In genomic region chr1:160945079-160945478, GRCh38 we compare ENCODE assay signal across 30 cellular contexts. TPM values are rescaled to one million over a fixed set of nuclear protein-coding genes. Genes with fewer than 3 reads are reported as not detected.
"Had no signal": no experiment of that assay in that cellular context is flagged by ENCODE, and none has a peak within 500 bp of the region (broad histone marks: within the 10 kb centered on the region; RNA-seq: fewer than 3 reads in every experiment).

No MANE protein-coding gene starts in this region.

- H3K4me1 Mint-ChIP-seq: activated CD4-positive, alpha-beta memory T cell treated with anti-CD3 and anti-CD28 coated beads, Interleukin-2, amount 10 ng/mL, durations not matched to agents 7 days and 5 days; activated CD4-positive, alpha-beta T cell treated with anti-CD3 and anti-CD28 coated beads, Interleukin-2, amount 10 ng/mL, durations not matched to agents 24 days and 14 days; activated naive CD8-positive, alpha-beta T cell treated with anti-CD3 and anti-CD28 coated beads, Interleukin-2, amount 50 U/mL, for 24 hours; naive thymus-derived CD4-positive, alpha-beta T cell; neural crest cell; stimulated activated naive B cell treated with anti-CD40 and anti-IgM and Interleukin-4, amounts not matched to agents 10 μg/mL and 1 μg/mL and 100 μg/mL, for 72 hours had no signal

- H3K36me3 Mint-ChIP-seq: immature natural killer cell; naive thymus-derived CD4-positive, alpha-beta T cell; stimulated activated naive B cell treated with anti-CD40 and anti-IgM and Interleukin-4, amounts not matched to agents 10 μg/mL and 1 μg/mL and 100 μg/mL, for 72 hours had no signal

- H3K27me3 Mint-ChIP-seq: activated naive CD8-positive, alpha-beta T cell treated with anti-CD3 and anti-CD28 coated beads, Interleukin-2, amount 50 U/mL, for 24 hours had no signal

- H3K4me1 ChIP-seq: body of pancreas, lower lobe of right lung, uterus had no signal

- H3K9me3 ChIP-seq: body of pancreas, transverse colon, uterus had no signal

- H3K79me2 ChIP-seq: hepatocyte had no signal

- ATAC-seq: activated naive CD8-positive, alpha-beta T cell treated with anti-CD3 and anti-CD28 coated beads, Interleukin-2, amount 50 U/mL, for 24 hours; body of pancreas; left lobe of liver; lower lobe of right lung; naive thymus-derived CD4-positive, alpha-beta T cell; stimulated activated naive B cell treated with anti-CD40 and anti-IgM and Interleukin-4, amounts not matched to agents 10 μg/mL and 1 μg/mL and 100 μg/mL, for 72 hours had no signal

- H3K4me3 Mint-ChIP-seq: activated CD4-positive, alpha-beta memory T cell treated with anti-CD3 and anti-CD28 coated beads, Interleukin-2, amount 10 ng/mL, durations not matched to agents 7 days and 5 days; activated CD4-positive, alpha-beta T cell treated with anti-CD3 and anti-CD28 coated beads, Interleukin-2, amount 10 ng/mL, durations not matched to agents 24 days and 14 days; activated naive CD8-positive, alpha-beta T cell treated with anti-CD3 and anti-CD28 coated beads, Interleukin-2, amount 50 U/mL, for 24 hours; immature natural killer cell; naive thymus-derived CD4-positive, alpha-beta T cell; neural crest cell; stimulated activated naive B cell treated with anti-CD40 and anti-IgM and Interleukin-4, amounts not matched to agents 10 μg/mL and 1 μg/mL and 100 μg/mL, for 72 hours had no signal

- H3K4me3 ChIP-seq: body of pancreas, cardiac muscle cell, hepatocyte, lower lobe of right lung, transverse colon, uterus had no signal

- H3K27ac Mint-ChIP-seq: activated CD4-positive, alpha-beta memory T cell treated with anti-CD3 and anti-CD28 coated beads, Interleukin-2, amount 10 ng/mL, durations not matched to agents 7 days and 5 days; activated CD4-positive, alpha-beta T cell treated with anti-CD3 and anti-CD28 coated beads, Interleukin-2, amount 10 ng/mL, durations not matched to agents 24 days and 14 days; activated naive CD8-positive, alpha-beta T cell treated with anti-CD3 and anti-CD28 coated beads, Interleukin-2, amount 50 U/mL, for 24 hours; immature natural killer cell; naive thymus-derived CD4-positive, alpha-beta T cell; stimulated activated naive B cell treated with anti-CD40 and anti-IgM and Interleukin-4, amounts not matched to agents 10 μg/mL and 1 μg/mL and 100 μg/mL, for 72 hours had no signal

- DNase-seq: activated CD4-positive, alpha-beta memory T cell treated with anti-CD3 and anti-CD28 coated beads, Interleukin-2, amount 10 ng/mL, durations not matched to agents 7 days and 5 days; activated CD4-positive, alpha-beta T cell treated with anti-CD3 and anti-CD28 coated beads, Interleukin-2, amount 10 ng/mL, durations not matched to agents 24 days and 14 days; activated effector memory CD4-positive, alpha-beta T cell treated with anti-CD3 and anti-CD28 coated beads, Interleukin-2, amount 50 U/mL, for 16 hours; activated naive CD4-positive, alpha-beta T cell treated with anti-CD3 and anti-CD28 coated beads, Interleukin-2, amount 50 U/mL, for 16 hours; activated naive CD8-positive, alpha-beta T cell treated with anti-CD3 and anti-CD28 coated beads, Interleukin-2, amount 50 U/mL, for 24 hours; activated T-cell treated with anti-CD3 and anti-CD28 coated beads for 4 hours; anterior cingulate cortex; body of pancreas; effector CD4-positive, alpha-beta T cell; glutamatergic neuron; immature natural killer cell; lower lobe of right lung; mesendoderm; naive thymus-derived CD4-positive, alpha-beta T cell; occipital lobe; posterior cingulate gyrus; stimulated activated CD4-positive, alpha-beta T cell treated with anti-CD3 and anti-CD28 coated beads, Interleukin-2, amount 100 ng/mL, for 48 hours; stimulated activated CD8-positive, alpha-beta memory T cell treated with anti-CD3 and anti-CD28 coated beads, Interleukin-4, amount 100 ng/mL, for 48 hours; stimulated activated naive B cell treated with anti-CD40 and anti-IgM and Interleukin-4, amounts not matched to agents 10 μg/mL and 1 μg/mL and 100 μg/mL, for 72 hours; transverse colon; uterus had no signal

- H3K36me3 ChIP-seq: cardiac muscle cell, lower lobe of right lung, transverse colon, uterus had no signal

- H3K27me3 ChIP-seq: body of pancreas, hepatocyte, transverse colon, uterus had no signal

- H3K27ac ChIP-seq: body of pancreas, cardiac muscle cell, hepatocyte, lower lobe of right lung, transverse colon, uterus had no signal

- H3K4me2 ChIP-seq: hepatocyte had no signal

- H2AFZ ChIP-seq: hepatocyte had no signal

- H3K9me3 Mint-ChIP-seq: activated CD4-positive, alpha-beta memory T cell treated with anti-CD3 and anti-CD28 coated beads, Interleukin-2, amount 10 ng/mL, durations not matched to agents 7 days and 5 days; activated CD4-positive, alpha-beta T cell treated with anti-CD3 and anti-CD28 coated beads, Interleukin-2, amount 10 ng/mL, durations not matched to agents 24 days and 14 days; activated naive CD8-positive, alpha-beta T cell treated with anti-CD3 and anti-CD28 coated beads, Interleukin-2, amount 50 U/mL, for 24 hours; stimulated activated naive B cell treated with anti-CD40 and anti-IgM and Interleukin-4, amounts not matched to agents 10 μg/mL and 1 μg/mL and 100 μg/mL, for 72 hours had no signal

RNA-seq across cellular contexts. Expression of gene ITLN2, which starts 9.5 kb away (rescaled TPM):
- total RNA-seq: activated CD4-positive, alpha-beta memory T cell treated with anti-CD3 and anti-CD28 coated beads, Interleukin-2, amount 10 ng/mL, durations not matched to agents 7 days and 5 days; activated CD4-positive, alpha-beta T cell treated with anti-CD3 and anti-CD28 coated beads, Interleukin-2, amount 10 ng/mL, durations not matched to agents 24 days and 14 days; body of pancreas; cardiac muscle cell; cerebellum; frontal cortex; kidney epithelial cell; left lobe of liver; naive thymus-derived CD4-positive, alpha-beta T cell; occipital lobe; renal cortical epithelial cell; temporal lobe; transverse colon; uterus had no signal
- polyA plus RNA-seq: cardiac muscle cell; immature natural killer cell; naive thymus-derived CD4-positive, alpha-beta T cell had no signal
